Comparison of ENCODE assay signal across 8 cellular contexts in genomic region chr2:173965372-173966025, GRCh38. TPM values are rescaled to one million over a fixed set of nuclear protein-coding genes. Genes with fewer than 3 reads are reported as not detected.
A peak's percentile ranks its signal among the peaks of the same experiment; 100 is the strongest.
DNase-seq lines count a peak whose midpoint lies in the region; ATAC-seq, FAIRE-seq and TF ChIP-seq lines count a peak whose summit lies in the region.

SP3 (minus strand) TSS chr2:173965373; CDS start chr2:173965171, 202 bp downstream.

- H3K9me3 ChIP-seq in Loucy (ENCODE audit: insufficient read depth, low read depth, low read length): no peaks in the 10 kb centered on the region

- peak; percentile 56 for TF ChIP-seq POLR2A in H54 (IDR thresholded peaks at IDR 0.05; ENCODE audit: low read depth, low read length)

- peaks cover 25% of the 10 kb centered on the region for H3K36me3 Mint-ChIP-seq in nephron progenitor cell (ENCODE audit: low read depth)

- H3K4me3 ChIP-seq in Loucy (ENCODE audit: low read length, poor library complexity, severe bottlenecking): peak within 1 kb of the TSS; percentile 89
- peak within 1 kb of the TSS; percentile 87 for H3K4me3 ChIP-seq in fibroblast of the aortic adventitia (ENCODE audit: low read depth, low read length)

- peaks cover 36% of the 10 kb centered on the region for H3K4me1 ChIP-seq in Loucy (ENCODE audit: insufficient read depth, low read length, poor library complexity, severe bottlenecking)

- H3K9me2 ChIP-seq in Loucy (replicated peaks; ENCODE audit: low read depth, low read length): no peaks in the 10 kb centered on the region

- H3K4me1 Mint-ChIP-seq in nephron progenitor cell: peaks cover 32% of the 10 kb centered on the region
- H3K4me1 Mint-ChIP-seq in stimulated activated naive CD8-positive, alpha-beta T cell treated with anti-CD3 and anti-CD28 coated beads, Interleukin-15, amount 100 ng/mL, for 72 hours: peaks cover 16% of the 10 kb centered on the region

- DNase-seq in ELF-1 (ENCODE audit: low read depth, low spot score) (peak; percentile 98), H54 (ENCODE audit: insufficient read length, low spot score) (peak; percentile 88), SHP77 treated with DMSO at 0.1 percent for 48 hours (lab: John Stamatoyannopoulos, UW) (peak; percentile 56), fibroblast of the aortic adventitia (ENCODE audit: low read depth) (peak; percentile 97), nephron progenitor cell (peak; percentile 97)
- peak; percentile 98 for DNase-seq in activated effector memory CD4-positive, alpha-beta T cell treated with anti-CD3 and anti-CD28 coated beads, Interleukin-2, amount 50 U/mL, for 16 hours
- DNase-seq in stimulated activated naive CD8-positive, alpha-beta T cell treated with anti-CD3 and anti-CD28 coated beads, Interleukin-15, amount 100 ng/mL, for 72 hours: peak; percentile 92 to 96

- peaks cover 4% of the 10 kb centered on the region for H3K27me3 ChIP-seq in Loucy (ENCODE audit: insufficient read depth, low read length, poor library complexity, severe bottlenecking)

- H3K9ac ChIP-seq in Loucy (ENCODE audit: low read depth, low read length, poor library complexity, severe bottlenecking): peak within 1 kb of the TSS; percentile 100

- peaks cover 8% of the 10 kb centered on the region for H3F3A ChIP-seq in Loucy (ENCODE audit: low read depth)

- peak within 1 kb of the TSS; percentile 99 for H3K27ac Mint-ChIP-seq in nephron progenitor cell
- H3K27ac Mint-ChIP-seq in stimulated activated naive CD8-positive, alpha-beta T cell treated with anti-CD3 and anti-CD28 coated beads, Interleukin-15, amount 100 ng/mL, for 72 hours: peak within 1 kb of the TSS; percentile 98 to 100

- 0 out of 2 replicates have a peak, but pooled peaks cover 8% of the 10 kb centered on the region for H3K36me3 ChIP-seq in Loucy (ENCODE audit: insufficient read depth, low read length)

- no peaks in the 10 kb centered on the region for H3K27me3 Mint-ChIP-seq in nephron progenitor cell (ENCODE audit: low read depth, poor library complexity)
- no peaks in the 10 kb centered on the region for H3K27me3 Mint-ChIP-seq in stimulated activated naive CD8-positive, alpha-beta T cell treated with anti-CD3 and anti-CD28 coated beads, Interleukin-15, amount 100 ng/mL, for 72 hours

- ATAC-seq in stimulated activated naive CD8-positive, alpha-beta T cell treated with anti-CD3 and anti-CD28 coated beads, Interleukin-15, amount 100 ng/mL, for 72 hours: peak; percentile 80

- H3K4me2 ChIP-seq in Loucy (ENCODE audit: low read depth, low read length, poor library complexity, severe bottlenecking): peak within 1 kb of the TSS; percentile 85

- peak within 1 kb of the TSS; percentile 72 for H2AFZ ChIP-seq in Loucy (ENCODE audit: low read length)

- H3K9me3 Mint-ChIP-seq in nephron progenitor cell: peaks cover 13% of the 10 kb centered on the region
- H3K9me3 Mint-ChIP-seq in stimulated activated naive CD8-positive, alpha-beta T cell treated with anti-CD3 and anti-CD28 coated beads, Interleukin-15, amount 100 ng/mL, for 72 hours: no peaks in the 10 kb centered on the region

- peak; percentile 94 for FAIRE-seq in H54 (lab: Jason Lieb, UNC)

- peaks cover 31% of the 10 kb centered on the region for H4K20me1 ChIP-seq in Loucy (ENCODE audit: insufficient read depth, low read length, poor library complexity, severe bottlenecking)

- H3K79me2 ChIP-seq in Loucy (ENCODE audit: insufficient read depth, low read length): peaks cover 52% of the 10 kb centered on the region

- TF ChIP-seq CTCF in Loucy (conservative IDR thresholded peaks at IDR 0.05; ENCODE audit: low read length): no peak
- peak; percentile 11 for TF ChIP-seq CTCF in fibroblast of the aortic adventitia (IDR thresholded peaks at IDR 0.05; ENCODE audit: insufficient read depth, low read length)
- TF ChIP-seq CTCF in nephron progenitor cell (IDR thresholded peaks at IDR 0.05): no peak

- H3K4me3 Mint-ChIP-seq in nephron progenitor cell: peak within 1 kb of the TSS; percentile 97
- peak within 1 kb of the TSS; percentile 97 for H3K4me3 Mint-ChIP-seq in stimulated activated naive CD8-positive, alpha-beta T cell treated with anti-CD3 and anti-CD28 coated beads, Interleukin-15, amount 100 ng/mL, for 72 hours

RNA-seq across cellular contexts. Expression of gene SP3, which starts in this region (rescaled TPM):
- total RNA-seq in fibroblast of the aortic adventitia (ENCODE audit: low replicate concordance): 56.1 and 115 TPM in 2 replicates

Comparison
In these comparisons a context has a peak if more than half of its experiments do, and no peak if none do; other contexts are left out.
1. Peak in every context shown above with its lines: DNase-seq, ATAC-seq and H3K4me3 ChIP-seq.